Comparison of ENCODE assay signal across 18 cellular contexts in the genomic region with DNA sequence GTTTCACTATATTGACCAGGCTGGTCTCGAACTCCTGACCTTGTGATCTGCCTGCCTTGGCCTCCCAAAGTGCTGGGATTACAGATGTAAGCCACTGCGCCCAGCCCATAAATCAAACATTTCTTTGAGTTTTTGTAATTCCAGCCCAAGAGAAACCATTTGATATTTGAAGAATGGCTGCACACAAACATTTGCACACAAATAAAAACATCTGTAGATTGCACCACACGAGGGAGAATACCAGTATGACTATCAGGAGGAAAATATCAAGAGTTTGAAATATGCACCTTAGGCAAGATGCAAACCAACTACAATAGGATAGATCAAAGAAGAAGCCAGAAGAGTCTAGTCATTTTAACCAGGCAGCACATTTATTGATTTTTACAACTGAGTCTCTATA. TPM values are rescaled to one million over a fixed set of nuclear protein-coding genes. Genes with fewer than 3 reads are reported as not detected.
"Had no signal": no experiment of that assay in that cellular context is flagged by ENCODE, and none has a peak within 500 bp of the region (broad histone marks: within the 10 kb centered on the region; RNA-seq: fewer than 3 reads in every experiment).

No MANE protein-coding gene starts in this region.

RNA-seq across cellular contexts. Expression of a gene that starts 20.4 kb away (rescaled TPM):
- total RNA-seq: activated naive CD4-positive, alpha-beta T cell treated with anti-CD3 and anti-CD28 coated beads for 36 hours; activated naive CD4-positive, alpha-beta T cell treated with anti-CD3 and anti-CD28 coated beads, Interleukin-2, amount 50 U/mL, for 72 hours; activated naive CD8-positive, alpha-beta T cell treated with anti-CD3 and anti-CD28 coated beads for 36 hours; activated naive CD8-positive, alpha-beta T cell treated with anti-CD3 and anti-CD28 coated beads, Interleukin-2, amount 10 ng/mL, durations not matched to agents 7 days and 5 days; activated T-cell treated with anti-CD3 and anti-CD28 coated beads, Interleukin-2, amount 50 U/mL, for 4 hours; activated T-cell treated with anti-CD3 and anti-CD28 coated beads, Interleukin-2, amount 50 U/mL, for 72 hours; activated T-helper 1 cell treated with anti-CD3 and anti-CD28 coated beads, Interleukin-12 subunit alpha, Interleukin-12 subunit beta, Interleukin-2, Interleukin-4 antibody, amounts not matched to agents 30 ng/mL and 10 ng/mL and 1 ng/mL, durations not matched to agents 14 hours and 24 hours and 36 hours; activated T-helper 17 cell treated with anti-CD3 and anti-CD28 coated beads, Interleukin-2, amount 50 U/mL, for 72 hours; activated T-helper 2 cell treated with anti-CD3 and anti-CD28 coated beads, Interferon-gamma antibody, Interleukin-2, Interleukin-4, amounts not matched to agents 10 μg/mL and 5 μg/mL and 100 μg/mL, durations not matched to agents 14 hours and 24 hours and 36 hours; adrenal gland; aorta; ascending aorta; breast epithelium; bronchial epithelial cell; cardiac muscle cell; cardiac septum had no signal
- polyA plus RNA-seq: adipose tissue, adrenal gland, aorta, cardiac muscle cell had no signal

RNA-seq across cellular contexts. Expression of a gene that starts 39.5 kb away (rescaled TPM):
- total RNA-seq: activated naive CD4-positive, alpha-beta T cell treated with anti-CD3 and anti-CD28 coated beads for 36 hours; activated naive CD8-positive, alpha-beta T cell treated with anti-CD3 and anti-CD28 coated beads for 36 hours; activated naive CD8-positive, alpha-beta T cell treated with anti-CD3 and anti-CD28 coated beads, Interleukin-2, amount 10 ng/mL, durations not matched to agents 7 days and 5 days; activated T-cell treated with anti-CD3 and anti-CD28 coated beads, Interleukin-2, amount 50 U/mL, for 4 hours; activated T-cell treated with anti-CD3 and anti-CD28 coated beads, Interleukin-2, amount 50 U/mL, for 72 hours; activated T-helper 1 cell treated with anti-CD3 and anti-CD28 coated beads, Interleukin-12 subunit alpha, Interleukin-12 subunit beta, Interleukin-2, Interleukin-4 antibody, amounts not matched to agents 30 ng/mL and 10 ng/mL and 1 ng/mL, durations not matched to agents 14 hours and 24 hours and 36 hours; activated T-helper 2 cell treated with anti-CD3 and anti-CD28 coated beads, Interferon-gamma antibody, Interleukin-2, Interleukin-4, amounts not matched to agents 10 μg/mL and 5 μg/mL and 100 μg/mL, durations not matched to agents 14 hours and 24 hours and 36 hours; aorta; ascending aorta; cardiac muscle cell; cardiac septum; cerebellum had no signal
- polyA plus RNA-seq: aorta, cardiac muscle cell had no signal
